In genomic region chr4:633406-633805, GRCh38 we compare ENCODE assay signal across 27 cellular contexts. TPM values are rescaled to one million over a fixed set of nuclear protein-coding genes. Genes with fewer than 3 reads are reported as not detected.
"Had no signal": no experiment of that assay in that cellular context is flagged by ENCODE, and none has a peak within 500 bp of the region (broad histone marks: within the 10 kb centered on the region; RNA-seq: fewer than 3 reads in every experiment).

No MANE protein-coding gene starts in this region.

- H3K4me3 Mint-ChIP-seq: activated naive CD8-positive, alpha-beta T cell treated with anti-CD3 and anti-CD28 coated beads for 36 hours; activated T-cell treated with anti-CD3 and anti-CD28 coated beads, Interleukin-2, amount 50 U/mL, for 24 hours; activated T-helper 17 cell treated with anti-CD3 and anti-CD28 coated beads, Interleukin-2, amount 50 U/mL, for 72 hours; T-helper 2 cell treated with Interferon-gamma antibody and Interleukin-4, amounts not matched to agents 5 μg/mL and 100 μg/mL, for 36 hours had no signal

- H3K4me1 Mint-ChIP-seq: activated naive CD8-positive, alpha-beta T cell treated with anti-CD3 and anti-CD28 coated beads for 36 hours; activated T-helper 17 cell treated with anti-CD3 and anti-CD28 coated beads, Interleukin-2, amount 50 U/mL, for 72 hours had no signal

- H3K4me1 ChIP-seq: stomach, suprapubic skin, tibial nerve had no signal

- H3K9me3 ChIP-seq: mucosa of descending colon, suprapubic skin had no signal

- H3K36me3 Mint-ChIP-seq: activated naive CD8-positive, alpha-beta T cell treated with anti-CD3 and anti-CD28 coated beads for 36 hours had no signal

- H3K27me3 ChIP-seq: cardiac muscle cell had no signal

- ATAC-seq: activated T-helper 17 cell treated with anti-CD3 and anti-CD28 coated beads, Interleukin-2, amount 50 U/mL, for 72 hours; mucosa of descending colon; SK-N-SH treated with all-trans-retinoic acid at 6 μM for 48 hours had no signal

- H3K27ac ChIP-seq: cardiac muscle cell, stomach, suprapubic skin, tibial nerve had no signal

- H3K36me3 ChIP-seq: cardiac muscle cell, stomach, suprapubic skin, tibial nerve had no signal

- DNase-seq: activated CD4-positive, alpha-beta T cell treated with anti-CD3 and anti-CD28 coated beads, Interleukin-2, amount 50 U/mL, for 4 hours; activated CD8-positive, alpha-beta memory T cell treated with anti-CD3 and anti-CD28 coated beads for 24 hours; activated CD8-positive, alpha-beta memory T cell treated with anti-CD3 and anti-CD28 coated beads, Interleukin-2, amount 50 U/mL, for 4 hours; activated naive CD4-positive, alpha-beta T cell treated with Interleukin-2 at 50 U/mL for 16 hours; activated naive CD8-positive, alpha-beta T cell treated with anti-CD3 and anti-CD28 coated beads for 36 hours; activated T-cell treated with anti-CD3 and anti-CD28 coated beads, Interleukin-2, amount 50 U/mL, for 24 hours; amniotic stem cell; dermis blood vessel endothelial cell; effector CD8-positive, alpha-beta T cell; glutamatergic neuron; hippocampal formation; mesendoderm; occipital lobe; retina; stimulated activated CD4-positive, alpha-beta T cell treated with anti-CD3 and anti-CD28 coated beads, Interleukin-12 subunit alpha, Interleukin-12 subunit beta, amount 100 ng/mL, for 4 hours; stimulated activated CD4-positive, alpha-beta T cell treated with anti-CD3 and anti-CD28 coated beads, Interleukin-4, amount 100 ng/mL, for 4 hours; stomach had no signal

- H3K4me3 ChIP-seq: cardiac muscle cell, mucosa of descending colon, stomach, suprapubic skin, tibial nerve had no signal

- H3K27ac Mint-ChIP-seq: activated naive CD8-positive, alpha-beta T cell treated with anti-CD3 and anti-CD28 coated beads for 36 hours; activated T-cell treated with anti-CD3 and anti-CD28 coated beads, Interleukin-2, amount 50 U/mL, for 24 hours; activated T-helper 17 cell treated with anti-CD3 and anti-CD28 coated beads, Interleukin-2, amount 50 U/mL, for 72 hours; progenitor cell of endocrine pancreas; T-helper 2 cell treated with Interferon-gamma antibody and Interleukin-4, amounts not matched to agents 5 μg/mL and 100 μg/mL, for 36 hours had no signal

RNA-seq across cellular contexts. Expression of gene SLC49A3, which starts 55.5 kb away (rescaled TPM):
- polyA plus RNA-seq: neural cell had no signal

RNA-seq across cellular contexts. Expression of gene TMEM271, which starts 57.3 kb away (rescaled TPM):
- total RNA-seq: activated naive CD8-positive, alpha-beta T cell treated with anti-CD3 and anti-CD28 coated beads for 36 hours; activated T-helper 17 cell treated with anti-CD3 and anti-CD28 coated beads, Interleukin-2, amount 50 U/mL, for 72 hours; cardiac muscle cell; dermis blood vessel endothelial cell; esophagus mucosa; progenitor cell of endocrine pancreas; stomach; tibial nerve had no signal
- polyA plus RNA-seq: cardiac muscle cell had no signal
